9 cellular contexts compared by ENCODE assay signal in genomic region chr17:77466140-77466539, GRCh38.
DNase-seq lines count a peak whose midpoint lies in the region; ATAC-seq and TF ChIP-seq lines count a peak whose summit lies in the region.
"Had no signal": no experiment of that assay in that cellular context is flagged by ENCODE, and none has a peak within 500 bp of the region (broad histone marks: within the 10 kb centered on the region; RNA-seq: fewer than 3 reads in every experiment).

No MANE protein-coding gene starts in this region.

- 0 out of 2 replicates have a peak overlapping the region, but pooled peaks have one; percentile 10 for H3K56ac ChIP-seq in IMR-90 (ENCODE audit: extremely low read depth, insufficient read depth, low read length)

- H2BK15ac ChIP-seq in IMR-90 (ENCODE audit: low read depth, low read length), result peak overlapping the region; percentile 87; the same call in 1 of the 3 replicates

- TF ChIP-seq CTCF in IMR-90 (conservative IDR thresholded peaks at IDR 0.05; ENCODE audit: low read depth, low read length) (no peak), spleen (IDR thresholded peaks at IDR 0.05 in 8 of 11, conservative IDR thresholded peaks at IDR 0.05 in 3 of 11) (no peak)

- no peak for TF ChIP-seq RAD21 in IMR-90 (IDR thresholded peaks at IDR 0.05; ENCODE audit: low read length)

- peak overlapping the region; percentile 41; the same call in 1 of the 2 replicates for H3K23ac ChIP-seq in IMR-90 (ENCODE audit: low read depth, low read length)

- H3K27ac Mint-ChIP-seq in activated naive CD8-positive, alpha-beta T cell treated with anti-CD3 and anti-CD28 coated beads, Interleukin-2, amount 50 U/mL, for 24 hours, result peak overlapping the region; percentile 90

- peaks cover 56% of the 10 kb centered on the region for H3K36me3 Mint-ChIP-seq in activated naive CD8-positive, alpha-beta T cell treated with anti-CD3 and anti-CD28 coated beads, Interleukin-2, amount 50 U/mL, for 24 hours (ENCODE audit: low read depth)

- H3K4me1 ChIP-seq in IMR-90 (ENCODE audit: control insufficient read depth, insufficient read depth, low read length) (peaks cover 34% of the 10 kb centered on the region), spleen (peaks cover 77 to 100% (median 96%) of the 10 kb centered on the region in 6 donors)

- 95% methylated on average over 4 of the region's 13 CpGs; no CpG with 5 or more reads in 1 of the 2 experiments for WGBS in IMR-90 (ENCODE audit: extremely low coverage in 2 of 2, insufficient read length in 1 of 2), 2 experiments
- 34 to 53% (median 38%) methylated on average over 8 to 13 of the region's 13 CpGs for WGBS in spleen, 5 donors

- H3K4me2 ChIP-seq in IMR-90 (ENCODE audit: low read depth, low read length), result no peak overlapping the region

- POLR2A ChIA-PET in IMR-90 (lab: Charles Lee; ENCODE audit: unreplicated experiment), result interaction anchor here (0.6 kb wide), 1 partner anchor 84 kb away, joined by 3 read pairs; no protein-coding TSS in a partner anchor

- H3K27me3 ChIP-seq in IMR-90 (ENCODE audit: control insufficient read depth, insufficient read depth, low read length), result no peaks in the 10 kb centered on the region
- H3K27me3 ChIP-seq in spleen (replicated peaks in 1 of 7), result no peaks in the 10 kb centered on the region

- H2BK20ac ChIP-seq in IMR-90 (ENCODE audit: low read depth, low read length), result no peak overlapping the region

- peak overlapping the region; percentile 59 for H3K14ac ChIP-seq in IMR-90 (replicated peaks; ENCODE audit: low read depth, low read length)

- CTCF ChIA-PET in IMR-90 (lab: Yijun Ruan, JAX), result interaction anchor here (1.4 kb wide), 1 partner anchor 36 kb away, joined by 6 read pairs; no protein-coding TSS in a partner anchor

- H3K36me3 ChIP-seq in IMR-90 (ENCODE audit: control insufficient read depth, insufficient read depth, low read length) (peaks cover 17% of the 10 kb centered on the region; the same call in 1 of the 2 replicates), spleen (peaks cover 0 to 49% (median 0%) of the 10 kb centered on the region in 6 donors)

- H3K18ac ChIP-seq in IMR-90 (ENCODE audit: low read depth, low read length), result no peak overlapping the region

- peak overlapping the region; percentile 25; the same call in 1 of the 2 replicates for H3K9ac ChIP-seq in IMR-90 (ENCODE audit: low read depth, low read length)

- peaks cover 86% of the 10 kb centered on the region for H3K4me1 Mint-ChIP-seq in activated naive CD8-positive, alpha-beta T cell treated with anti-CD3 and anti-CD28 coated beads, Interleukin-2, amount 50 U/mL, for 24 hours

- peaks cover 9% of the 10 kb centered on the region for H3K9me3 Mint-ChIP-seq in activated naive CD8-positive, alpha-beta T cell treated with anti-CD3 and anti-CD28 coated beads, Interleukin-2, amount 50 U/mL, for 24 hours

- peaks cover 41% of the 10 kb centered on the region for H3K9me1 ChIP-seq in IMR-90 (ENCODE audit: insufficient read depth, low read length)

- in situ Hi-C loops in IMR-90 (cut with MboI; ENCODE audit: low sequenced_read_pairs), result no loop called here

- peaks cover 96% of the 10 kb centered on the region for H4K20me1 ChIP-seq in IMR-90 (ENCODE audit: insufficient read depth, low read length)

- H3K79me1 ChIP-seq in IMR-90 (ENCODE audit: low read depth in 1 of 2, low read length in 2 of 2), result peaks cover 34 to 93% of the 10 kb centered on the region in 2 experiments

- peak overlapping the region; percentile 70 for H3K4me3 Mint-ChIP-seq in activated naive CD8-positive, alpha-beta T cell treated with anti-CD3 and anti-CD28 coated beads, Interleukin-2, amount 50 U/mL, for 24 hours

- H3K27me3 Mint-ChIP-seq in activated naive CD8-positive, alpha-beta T cell treated with anti-CD3 and anti-CD28 coated beads, Interleukin-2, amount 50 U/mL, for 24 hours, result no peaks in the 10 kb centered on the region

- peak overlapping the region; percentile 23; the same call in 1 of the 2 replicates for H3K27ac ChIP-seq in IMR-90 (ENCODE audit: insufficient read depth, low read length)
- peak overlapping the region; percentile 75 to 97 (median 94) for H3K27ac ChIP-seq in spleen

- dilution Hi-C loops in IMR-90 (cut with HindIII; ENCODE audit: low sequenced_read_pairs, unreplicated experiment), result no loop called here

- intact Hi-C loops in IMR-90 (cut with micrococcal nuclease), result no loop called here
- intact Hi-C loops in spleen (cut with DNase I; ENCODE audit: low total_unique reads), result no loop called here

- H2AK5ac ChIP-seq in IMR-90 (ENCODE audit: low read depth, low read length), result peak overlapping the region; percentile 81

- no TSS peak for BruUV-seq in IMR-90 (replicated peaks; lab: Mats Ljungman, UMichigan)

- ATAC-seq in IMR-90 (ENCODE audit: low read depth) (no peak), HG02588 (IDR thresholded peaks at IDR 0.05; ENCODE audit: unreplicated experiment) (no peak), GM21619 (IDR thresholded peaks at IDR 0.05; ENCODE audit: unreplicated experiment) (no peak)
- no peak for ATAC-seq in activated naive CD8-positive, alpha-beta T cell treated with anti-CD3 and anti-CD28 coated beads, Interleukin-2, amount 50 U/mL, for 24 hours

- H4K5ac ChIP-seq in IMR-90 (ENCODE audit: low read depth, low read length), result no peak overlapping the region

- no peaks in the 10 kb centered on the region for H3K9me3 ChIP-seq in IMR-90 (ENCODE audit: control insufficient read depth, insufficient read depth, low read length)
- no peaks in the 10 kb centered on the region for H3K9me3 ChIP-seq in spleen

- H4K91ac ChIP-seq in IMR-90 (ENCODE audit: insufficient read depth, low read depth, low read length), result peak overlapping the region; percentile 56

- no peak overlapping the region for H2AFZ ChIP-seq in IMR-90 (replicated peaks; ENCODE audit: low read length, poor library complexity)

- DNase-seq in IMR-90 (no peak), iPS-NIHi7 (ENCODE audit: extremely low spot score) (peak; percentile 91), spleen (peak; percentile 87), NCI-H446 treated with DMSO at 0.1 percent for 48 hours (lab: John Stamatoyannopoulos, UW) (no peak), NCI-H2196 treated with DMSO at 0.1 percent for 48 hours (lab: John Stamatoyannopoulos, UW; ENCODE audit: unreplicated experiment) (no peak)
- DNase-seq in activated naive CD8-positive, alpha-beta T cell treated with anti-CD3 and anti-CD28 coated beads, Interleukin-2, amount 50 U/mL, for 24 hours, result no peak
- DNase-seq: activated CD4-positive, CD25-positive, alpha-beta regulatory T cell treated with anti-CD3 and anti-CD28 coated beads, Interleukin-2, amount 50 U/mL, for 72 hours had no signal

- H3K4ac ChIP-seq in IMR-90 (ENCODE audit: low read depth, low read length), result peak overlapping the region; percentile 47

- peak overlapping the region; percentile 48 for H2BK5ac ChIP-seq in IMR-90 (ENCODE audit: low read depth, low read length, poor library complexity, severe bottlenecking)

- H4K8ac ChIP-seq in IMR-90 (ENCODE audit: low read depth in 2 of 2, low read length in 2 of 2), result 0 out of 4 replicates have a peak overlapping the region, but pooled peaks of 1 of the 2 experiments have one; percentile 43

- H3K4me3 ChIP-seq in IMR-90 (ENCODE audit: insufficient read depth, low read depth, low read length) (no peak overlapping the region), spleen (peak overlapping the region in 2 of 8 donors; percentile 19 to 60)

- peak overlapping the region; percentile 64; the same call in 1 of the 2 replicates for H2BK120ac ChIP-seq in IMR-90 (ENCODE audit: low read depth, low read length)

- TF ChIP-seq POLR2A in IMR-90 (IDR thresholded peaks at IDR 0.05; ENCODE audit: low read depth, low read length), result no peak
- TF ChIP-seq POLR2A in spleen (IDR thresholded peaks at IDR 0.05), result no peak

- H2AK9ac ChIP-seq in IMR-90 (replicated peaks; ENCODE audit: low read depth, low read length, poor library complexity), result peak overlapping the region; percentile 89

TF ChIP-seq in IMR-90, 13 proteins besides CTCF, POLR2A, EP300 and RAD21:
- no peak for TF ChIP-seq MXI1 (IDR thresholded peaks at IDR 0.05; ENCODE audit: borderline replicate concordance, low read depth, low read length)
- TF ChIP-seq SMC3 (IDR thresholded peaks at IDR 0.05; ENCODE audit: low read depth, low read length), result no peak
- TF ChIP-seq RFX5 (IDR thresholded peaks at IDR 0.05; ENCODE audit: low read depth, low read length), result no peak
- no peak for TF ChIP-seq FOS (IDR thresholded peaks at IDR 0.05; ENCODE audit: low read depth, low read length)
- TF ChIP-seq CEBPB (IDR thresholded peaks at IDR 0.05; ENCODE audit: low read depth, low read length), result no peak
- TF ChIP-seq, protein P1, sequence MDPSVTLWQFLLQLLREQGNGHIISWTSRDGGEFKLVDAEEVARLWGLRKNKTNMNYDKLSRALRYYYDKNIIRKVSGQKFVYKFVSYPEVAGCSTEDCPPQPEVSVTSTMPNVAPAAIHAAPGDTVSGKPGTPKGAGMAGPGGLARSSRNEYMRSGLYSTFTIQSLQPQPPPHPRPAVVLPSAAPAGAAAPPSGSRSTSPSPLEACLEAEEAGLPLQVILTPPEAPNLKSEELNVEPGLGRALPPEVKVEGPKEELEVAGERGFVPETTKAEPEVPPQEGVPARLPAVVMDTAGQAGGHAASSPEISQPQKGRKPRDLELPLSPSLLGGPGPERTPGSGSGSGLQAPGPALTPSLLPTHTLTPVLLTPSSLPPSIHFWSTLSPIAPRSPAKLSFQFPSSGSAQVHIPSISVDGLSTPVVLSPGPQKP (IDR thresholded peaks at IDR 0.05; ENCODE audit: borderline replicate concordance, low read depth, low read length), result no peak
- TF ChIP-seq BHLHE40 (IDR thresholded peaks at IDR 0.05; ENCODE audit: low read depth, low read length), result no peak
- no peak for TF ChIP-seq MAFK (IDR thresholded peaks at IDR 0.05; ENCODE audit: low read depth, low read length)
- TF ChIP-seq, protein P2, sequence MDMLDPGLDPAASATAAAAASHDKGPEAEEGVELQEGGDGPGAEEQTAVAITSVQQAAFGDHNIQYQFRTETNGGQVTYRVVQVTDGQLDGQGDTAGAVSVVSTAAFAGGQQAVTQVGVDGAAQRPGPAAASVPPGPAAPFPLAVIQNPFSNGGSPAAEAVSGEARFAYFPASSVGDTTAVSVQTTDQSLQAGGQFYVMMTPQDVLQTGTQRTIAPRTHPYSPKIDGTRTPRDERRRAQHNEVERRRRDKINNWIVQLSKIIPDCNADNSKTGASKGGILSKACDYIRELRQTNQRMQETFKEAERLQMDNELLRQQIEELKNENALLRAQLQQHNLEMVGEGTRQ (IDR thresholded peaks at IDR 0.05; ENCODE audit: low read depth, low read length), result no peak
- TF ChIP-seq RCOR1 (IDR thresholded peaks at IDR 0.05; ENCODE audit: insufficient replicate concordance, low read length), result no peak
- TF ChIP-seq MAZ (IDR thresholded peaks at IDR 0.05; ENCODE audit: borderline replicate concordance, low read depth, low read length), result no peak
- no peak for TF ChIP-seq CHD1 (IDR thresholded peaks at IDR 0.05; ENCODE audit: low read depth, low read length)
- TF ChIP-seq NFE2L2 (IDR thresholded peaks at IDR 0.05; ENCODE audit: low read depth, low read length), result no peak

Comparison
In these comparisons a context has a peak if more than half of its experiments do, and no peak if none do; other contexts are left out.
1. DNase-seq: peak in iPS-NIHi7 (single experiment) and spleen (single experiment); none in IMR-90 (single experiment), activated naive CD8-positive, alpha-beta T cell treated with anti-CD3 and anti-CD28 coated beads, Interleukin-2, amount 50 U/mL, for 24 hours (single experiment), NCI-H446 treated with DMSO at 0.1 percent for 48 hours (single experiment) and NCI-H2196 treated with DMSO at 0.1 percent for 48 hours (single experiment).